Comparison of ENCODE assay signal across 1 cellular context in the genomic region with DNA sequence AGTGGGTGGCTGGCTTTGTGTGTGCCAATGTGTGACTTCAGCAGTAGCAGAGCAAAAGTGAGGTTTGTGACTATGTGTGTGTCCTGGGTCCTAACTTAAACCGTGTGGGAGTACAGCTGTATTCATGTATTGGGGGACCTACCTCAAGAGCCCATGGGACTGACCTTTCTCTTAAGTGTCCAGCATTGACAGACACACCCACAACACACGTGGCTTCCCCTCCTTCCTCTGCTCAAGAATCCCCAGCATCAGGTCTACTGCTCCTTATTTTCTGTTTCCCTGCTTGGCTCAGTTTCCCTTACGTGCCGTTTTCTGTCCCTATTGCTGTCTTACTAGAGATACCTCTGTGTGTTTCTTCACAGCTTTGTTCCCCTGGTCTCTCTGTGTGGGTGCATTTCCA.
TF ChIP-seq lines count a peak whose summit lies in the region.

No MANE protein-coding gene starts in this region.

TF ChIP-seq in HepG2, 621 proteins besides CTCF, POLR2A, EP300 and RAD21:
- no peak for TF ChIP-seq ZNF24 (IDR thresholded peaks at IDR 0.05)
- TF ChIP-seq GABPA (IDR thresholded peaks at IDR 0.05; ENCODE audit: low read depth, low read length), result no peak
- TF ChIP-seq GABPA (CRISPR knock-in tag; IDR thresholded peaks at IDR 0.05; ENCODE audit: low read depth), result 0 out of 2 replicates have a peak, but pooled peaks have one; percentile 17
- TF ChIP-seq ZNF605 (CRISPR knock-in tag; IDR thresholded peaks at IDR 0.05), result 0 out of 2 replicates have a peak, but pooled peaks have one; percentile 10
